Comparison of ENCODE assay signal across 9 cellular contexts in the genomic region with DNA sequence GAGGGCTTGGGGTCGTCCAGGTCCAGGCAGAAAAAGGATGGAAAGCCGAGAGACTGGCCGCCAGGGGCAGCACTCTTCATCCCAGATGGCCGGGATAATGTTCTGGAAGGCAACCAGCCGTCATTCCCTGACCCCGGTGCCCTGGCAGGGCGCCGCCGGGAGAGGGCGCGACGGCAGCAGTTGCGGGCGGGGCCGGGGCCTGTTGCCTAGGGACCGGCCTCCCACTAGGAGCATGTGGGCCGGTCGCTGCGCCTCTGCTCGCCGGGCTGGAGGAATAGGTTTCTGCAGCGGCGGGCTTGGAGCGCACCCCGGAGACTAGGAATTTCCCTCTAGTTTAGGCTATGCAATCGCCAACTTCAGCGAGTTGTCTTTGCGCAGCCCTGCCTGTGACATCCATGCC. TPM values are rescaled to one million over a fixed set of nuclear protein-coding genes. Genes with fewer than 3 reads are reported as not detected.
A peak's percentile ranks its signal among the peaks of the same experiment; 100 is the strongest.
DNase-seq lines count a peak whose midpoint lies in the region; ATAC-seq and TF ChIP-seq lines count a peak whose summit lies in the region.
"Had no signal": no experiment of that assay in that cellular context is flagged by ENCODE, and none has a peak within 500 bp of the region (broad histone marks: within the 10 kb centered on the region; RNA-seq: fewer than 3 reads in every experiment).

No MANE protein-coding gene starts in this region.

- peak; percentile 95 for ATAC-seq in sciatic nerve
- ATAC-seq in GM21717 (IDR thresholded peaks at IDR 0.05; ENCODE audit: unreplicated experiment), result no peak

- POLR2A ChIA-PET in GM10248 (lab: Yijun Ruan, JAX), result no interaction called here

- no peak for TF ChIP-seq CTCF in GM10248 (IDR thresholded peaks at IDR 0.05; ENCODE audit: control extremely low read depth, extremely low read depth, low read depth, missing control alignments)

- CTCF ChIA-PET in GM10248 (lab: Yijun Ruan, JAX), result interaction anchor here (2.0 kb wide), 1 partner anchor 15 kb away, joined by 5 read pairs; no protein-coding TSS in a partner anchor

- intact Hi-C loops in sciatic nerve (cut with DNase I), result no loop called here

- peak; percentile 33 for DNase-seq in GM10248 (ENCODE audit: extremely low spot score)
- DNase-seq in anterior cingulate cortex (lab: John Stamatoyannopoulos, UW), result peak in 46 of 58 donors; percentile 7 to 62 (median 28)
- peak; percentile 24 to 47 for DNase-seq in hippocampal formation (lab: John Stamatoyannopoulos, UW)
- DNase-seq in sciatic nerve (ENCODE audit: low spot score), result peak; percentile 81
- no peak for DNase-seq in stimulated activated naive CD4-positive, alpha-beta T cell (lab: John Stamatoyannopoulos, UW)
- DNase-seq in activated T-cell treated with anti-CD3 and anti-CD28 coated beads for 4 hours, result no peak
- no peak for DNase-seq in NCI-H2227 treated with DMSO at 0.1 percent for 48 hours (lab: John Stamatoyannopoulos, UW)

RNA-seq across cellular contexts. Expression of a gene that starts 11.0 kb away (rescaled TPM):
- not detected for total RNA-seq in sciatic nerve
- total RNA-seq: urinary bladder had no signal

Comparison
In these comparisons a context has a peak if more than half of its experiments do, and no peak if none do; other contexts are left out.
1. DNase-seq: peak in GM10248 (single experiment), anterior cingulate cortex (46 of 58), hippocampal formation (2 of 2) and sciatic nerve (single experiment); none in stimulated activated naive CD4-positive, alpha-beta T cell (0 of 6), activated T-cell treated with anti-CD3 and anti-CD28 coated beads for 4 hours (single experiment) and NCI-H2227 treated with DMSO at 0.1 percent for 48 hours (single experiment).